Comparison of ENCODE assay signal across 9 cellular contexts in the genomic region with DNA sequence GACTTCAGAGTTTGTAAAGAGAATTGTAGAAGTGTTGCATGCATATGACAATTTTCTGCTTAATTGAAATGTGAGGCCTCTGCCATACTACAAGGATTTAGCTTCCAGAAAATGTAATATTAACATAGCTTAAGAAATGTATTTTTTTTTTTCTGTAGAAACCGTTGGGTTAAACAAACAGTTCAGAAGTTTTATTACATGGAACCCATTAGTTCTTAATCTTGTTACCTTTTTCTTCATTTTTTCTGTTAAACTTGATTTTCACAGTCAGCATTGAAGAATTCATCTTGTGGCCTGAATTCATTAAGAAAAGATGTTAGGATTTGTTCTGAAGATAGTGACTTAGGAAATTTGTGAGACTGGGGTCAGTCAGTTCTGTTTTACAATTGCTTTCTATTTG. TPM values are rescaled to one million over a fixed set of nuclear protein-coding genes. Genes with fewer than 3 reads are reported as not detected.
DNase-seq lines count a peak whose midpoint lies in the region; ATAC-seq and TF ChIP-seq lines count a peak whose summit lies in the region.
"Had no signal": no experiment of that assay in that cellular context is flagged by ENCODE, and none has a peak within 500 bp of the region (broad histone marks: within the 10 kb centered on the region; RNA-seq: fewer than 3 reads in every experiment).

No MANE protein-coding gene starts in this region.

- no peak for TF ChIP-seq CTCF in right lobe of liver (IDR thresholded peaks at IDR 0.05)
- no peak for TF ChIP-seq CTCF in type B pancreatic cell (conservative IDR thresholded peaks at IDR 0.05)

- no peak for DNase-seq in activated naive CD4-positive, alpha-beta T cell treated with anti-CD3 and anti-CD28 coated beads for 36 hours
- DNase-seq in activated naive CD4-positive, alpha-beta T cell (lab: John Stamatoyannopoulos, UW), result no peak
- no peak for DNase-seq in adipocyte (ENCODE audit: low read depth)
- DNase-seq in right lobe of liver, result no peak
- no peak for DNase-seq in type B pancreatic cell (ENCODE audit: extremely low spot score, unreplicated experiment)
- no peak for DNase-seq in NCI-H2227 (lab: John Stamatoyannopoulos, UW; ENCODE audit: unreplicated experiment)
- no peak for DNase-seq in NCI-H128 (lab: John Stamatoyannopoulos, UW; ENCODE audit: unreplicated experiment)
- DNase-seq: foreskin melanocyte had no signal

- H3K27me3 ChIP-seq in adipocyte (replicated peaks; ENCODE audit: control insufficient read depth, insufficient read depth, low read length) (no peaks in the 10 kb centered on the region), right lobe of liver (no peaks in the 10 kb centered on the region)

- no peaks in the 10 kb centered on the region for H3K9me3 ChIP-seq in adipocyte (ENCODE audit: control insufficient read depth, low read length)
- H3K9me3 ChIP-seq in right lobe of liver, result no peaks in the 10 kb centered on the region

- ATAC-seq in right lobe of liver, result no peak
- no peak for ATAC-seq in GM18870 (IDR thresholded peaks at IDR 0.05; ENCODE audit: unreplicated experiment)

- H3K4me3 Mint-ChIP-seq in activated naive CD4-positive, alpha-beta T cell treated with anti-CD3 and anti-CD28 coated beads for 36 hours, result peak overlapping the region; percentile 47
- peak overlapping the region; percentile 88 for H3K4me3 Mint-ChIP-seq in type B pancreatic cell

- H3K9ac ChIP-seq in adipocyte (ENCODE audit: low read length), result peak overlapping the region; percentile 95

- TF ChIP-seq POLR2A in right lobe of liver (IDR thresholded peaks at IDR 0.05), result no peak

- intact Hi-C loops in activated naive CD4-positive, alpha-beta T cell treated with anti-CD3 and anti-CD28 coated beads for 36 hours (cut with micrococcal nuclease), result no loop called here
- intact Hi-C loops in right lobe of liver (cut with DNase I), result loop anchor here in 1 of 2 donors (10.0 kb wide), 1 partner anchor 247 kb away; no protein-coding TSS in a partner anchor

- peak overlapping the region; percentile 3 to 97 (median 93) for H3K27ac ChIP-seq in right lobe of liver

- H3K27me3 Mint-ChIP-seq in activated naive CD4-positive, alpha-beta T cell treated with anti-CD3 and anti-CD28 coated beads for 36 hours (ENCODE audit: low read depth), result no peaks in the 10 kb centered on the region
- no peaks in the 10 kb centered on the region for H3K27me3 Mint-ChIP-seq in type B pancreatic cell

- H3K9me3 Mint-ChIP-seq in activated naive CD4-positive, alpha-beta T cell treated with anti-CD3 and anti-CD28 coated beads for 36 hours, result no peaks in the 10 kb centered on the region
- H3K9me3 Mint-ChIP-seq in type B pancreatic cell, result no peaks in the 10 kb centered on the region

- H3K4me1 ChIP-seq in adipocyte (ENCODE audit: control insufficient read depth, insufficient read depth, low read length) (peaks cover 27% of the 10 kb centered on the region), right lobe of liver (peaks cover 0 to 31% (median 5%) of the 10 kb centered on the region in 4 donors)

- CTCF ChIA-PET in activated naive CD4-positive, alpha-beta T cell treated with anti-CD3 and anti-CD28 coated beads for 36 hours (lab: Charles Lee), result interaction anchor here (0.6 to 1.0 kb wide), 2 partner anchors 16 to 43 kb away, joined by 4 read pairs; no protein-coding TSS in a partner anchor

- H3K4me1 Mint-ChIP-seq in activated naive CD4-positive, alpha-beta T cell treated with anti-CD3 and anti-CD28 coated beads for 36 hours (ENCODE audit: low read depth), result peaks cover 53% of the 10 kb centered on the region
- peaks cover 30% of the 10 kb centered on the region for H3K4me1 Mint-ChIP-seq in type B pancreatic cell (ENCODE audit: unreplicated experiment)

- H3K4me3 ChIP-seq in adipocyte (ENCODE audit: low read length) (peak overlapping the region; percentile 98), right lobe of liver (peak overlapping the region; percentile 14 to 70 (median 69))

- H3K36me3 ChIP-seq in adipocyte (ENCODE audit: control insufficient read depth, insufficient read depth, low read length, severe bottlenecking) (peaks cover 6% of the 10 kb centered on the region), right lobe of liver (no peaks in the 10 kb centered on the region)

- H3K36me3 Mint-ChIP-seq in activated naive CD4-positive, alpha-beta T cell treated with anti-CD3 and anti-CD28 coated beads for 36 hours (ENCODE audit: low read depth), result peaks cover 17% of the 10 kb centered on the region
- peaks cover 20% of the 10 kb centered on the region for H3K36me3 Mint-ChIP-seq in type B pancreatic cell

- WGBS in right lobe of liver (ENCODE audit: insufficient coverage, low coverage, low lambda C conversion rate, missing lambda C conversion rate), result 7% methylated on average over 1 of the region's 1 CpG

- no peak overlapping the region for H3K27ac Mint-ChIP-seq in activated naive CD4-positive, alpha-beta T cell treated with anti-CD3 and anti-CD28 coated beads for 36 hours
- peak overlapping the region; percentile 69 for H3K27ac Mint-ChIP-seq in type B pancreatic cell

RNA-seq across cellular contexts. Expression of a gene that starts 4.9 kb away (rescaled TPM):
- total RNA-seq in activated naive CD4-positive, alpha-beta T cell treated with anti-CD3 and anti-CD28 coated beads for 36 hours, result 10 to 100 TPM; 30.4 to 34.9 TPM
- total RNA-seq in right lobe of liver (10 to 100 TPM; 37.5 to 73.7 (median 50.4) TPM), type B pancreatic cell (ENCODE audit: low replicate concordance) (80.6 and 93.1 TPM in 2 replicates)

RNA-seq across cellular contexts. Expression of a gene that starts 4.9 kb away (rescaled TPM):
- under 1 TPM; 0.17 to 0.21 TPM for total RNA-seq in activated naive CD4-positive, alpha-beta T cell treated with anti-CD3 and anti-CD28 coated beads for 36 hours
- total RNA-seq in right lobe of liver, result under 1 TPM in 5 of 6 experiments, not detected in 1; 0.24 to 0.53 (median 0.34) TPM
- total RNA-seq in type B pancreatic cell (ENCODE audit: low replicate concordance), result 1.4 and 2.2 TPM in 2 replicates

RNA-seq across cellular contexts. Expression of a gene that starts 50.3 kb away (rescaled TPM):
- total RNA-seq in activated naive CD4-positive, alpha-beta T cell treated with anti-CD3 and anti-CD28 coated beads for 36 hours, result 10 to 100 TPM; 47.4 to 53.7 TPM
- total RNA-seq in right lobe of liver (10 to 100 TPM; 17.4 to 24.2 (median 22.3) TPM), type B pancreatic cell (ENCODE audit: low replicate concordance) (50.1 and 51.5 TPM in 2 replicates)
